Comparison of ENCODE assay signal across 26 cellular contexts in the genomic region with DNA sequence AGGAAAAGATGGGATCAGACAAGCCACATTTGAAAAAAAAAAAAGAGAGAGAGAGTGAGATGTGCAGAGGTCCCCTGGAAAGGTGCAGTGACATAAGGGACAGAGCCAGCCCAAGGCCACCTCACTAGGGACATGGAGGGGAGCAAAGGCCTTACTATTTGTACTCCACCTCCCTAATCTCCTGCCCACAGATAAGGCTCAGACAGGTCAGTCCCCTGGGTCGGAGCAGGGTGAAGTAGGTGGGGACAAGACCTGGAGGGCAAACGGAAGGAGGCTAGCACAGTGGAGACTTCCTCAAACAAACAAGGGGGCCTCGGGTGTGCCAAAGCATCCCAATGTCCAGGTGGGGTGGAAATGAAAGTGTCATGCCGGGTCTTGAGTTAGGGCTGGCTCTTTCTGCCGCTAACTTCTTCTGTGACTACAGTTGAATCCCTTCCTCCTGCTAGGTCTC. TPM values are rescaled to one million over a fixed set of nuclear protein-coding genes. Genes with fewer than 3 reads are reported as not detected.
A peak's percentile ranks its signal among the peaks of the same experiment; 100 is the strongest.
DNase-seq lines count a peak whose midpoint lies in the region; ATAC-seq, FAIRE-seq and TF ChIP-seq lines count a peak whose summit lies in the region.
"Had no signal": no experiment of that assay in that cellular context is flagged by ENCODE, and none has a peak within 500 bp of the region (broad histone marks: within the 10 kb centered on the region; RNA-seq: fewer than 3 reads in every experiment).

No MANE protein-coding gene starts in this region.

- no peak overlapping the region for H3K27ac ChIP-seq in CD4-positive, CD25-positive, alpha-beta regulatory T cell (ENCODE audit: insufficient read depth, low read length, poor library complexity, severe bottlenecking)
- H3K27ac ChIP-seq in CD8-positive, alpha-beta memory T cell (ENCODE audit: low read depth, low read length): no peak overlapping the region
- H3K27ac ChIP-seq in K562 (ENCODE audit: extremely low read depth, low read depth, low read length): peak overlapping the region; percentile 73
- H3K27ac ChIP-seq: epithelial cell of prostate, RWPE1, tibial nerve had no signal

- peak overlapping the region in 1 of 4 donors; percentile 1 for H3K4me3 Mint-ChIP-seq in CD4-positive, CD25-positive, alpha-beta regulatory T cell
- H3K4me3 Mint-ChIP-seq in CD8-positive, alpha-beta memory T cell: peak overlapping the region; percentile 29 to 100 (median 74)
- H3K4me3 Mint-ChIP-seq in naive thymus-derived CD8-positive, alpha-beta T cell: peak overlapping the region in 4 of 10 donors; percentile 22 to 43 (median 29)
- H3K4me3 Mint-ChIP-seq: activated naive CD8-positive, alpha-beta T cell treated with anti-CD3 and anti-CD28 coated beads, Interleukin-2, amount 10 ng/mL, durations not matched to agents 7 days and 5 days had no signal

- POLR2A ChIA-PET in CD8-positive, alpha-beta memory T cell (lab: Charles Lee): no interaction called here
- POLR2A ChIA-PET in K562 (lab: Yijun Ruan, JAX): no interaction called here
- POLR2A ChIA-PET in naive thymus-derived CD8-positive, alpha-beta T cell (lab: Charles Lee): no interaction called here

- H3K27me3 ChIP-seq in CD4-positive, CD25-positive, alpha-beta regulatory T cell (ENCODE audit: control insufficient read depth, insufficient read depth, low read length): no peaks in the 10 kb centered on the region
- no peaks in the 10 kb centered on the region for H3K27me3 ChIP-seq in CD8-positive, alpha-beta memory T cell (ENCODE audit: insufficient read depth, low read length, poor library complexity, severe bottlenecking)
- no peaks in the 10 kb centered on the region for H3K27me3 ChIP-seq in K562 (ENCODE audit: control insufficient read depth in 2 of 2, insufficient read depth in 2 of 2, low read length in 2 of 2)
- H3K27me3 ChIP-seq: BE2C, tibial nerve had no signal

- no peak for ATAC-seq in CD4-positive, CD25-positive, alpha-beta regulatory T cell (ENCODE audit: low read depth in 2 of 2)
- ATAC-seq in K562 (peak; percentile 61), GM21786 (IDR thresholded peaks at IDR 0.05; ENCODE audit: unreplicated experiment) (no peak), GM18505 (IDR thresholded peaks at IDR 0.05; ENCODE audit: unreplicated experiment) (no peak), HG03378 (IDR thresholded peaks at IDR 0.05; ENCODE audit: unreplicated experiment) (no peak)
- no peak for ATAC-seq in naive thymus-derived CD8-positive, alpha-beta T cell

- DNase-seq in CD4-positive, CD25-positive, alpha-beta regulatory T cell: no peak
- no peak for DNase-seq in CD8-positive, alpha-beta memory T cell
- peak; percentile 57 to 75 (median 64) for DNase-seq in K562 (ENCODE audit: extremely low read depth in 1 of 4, low spot score in 3 of 4)
- no peak for DNase-seq in naive thymus-derived CD8-positive, alpha-beta T cell
- DNase-seq: activated CD4-positive, alpha-beta T cell treated with anti-CD3 and anti-CD28 coated beads, Interleukin-2, amount 50 U/mL, for 1 hour; activated CD4-positive, CD25-positive, alpha-beta regulatory T cell; activated gamma-delta T cell; activated naive CD8-positive, alpha-beta T cell treated with anti-CD3 and anti-CD28 coated beads, Interleukin-2, amount 10 ng/mL, durations not matched to agents 7 days and 5 days; BE2C; DMS53; effector CD4-positive, alpha-beta T cell; HCEC 1CT; NCI-H1048; NCI-H1694 treated with DMSO at 0.1 percent for 48 hours; OCI-M1; T-helper 1 cell had no signal

- no peaks in the 10 kb centered on the region for H3K9me1 ChIP-seq in K562 (ENCODE audit: control insufficient read depth, insufficient read depth, low read length)

- no peaks in the 10 kb centered on the region for H4K20me1 ChIP-seq in K562 (replicated peaks; ENCODE audit: control insufficient read depth, insufficient read depth, low read length)

- intact Hi-C loops in K562 (cut with micrococcal nuclease): loop anchor here (2.0 kb wide), 1 partner anchor 37 kb away; no protein-coding TSS in a partner anchor

- no peaks in the 10 kb centered on the region; the same call in 2 of the 3 replicates for H3K79me2 ChIP-seq in K562 (ENCODE audit: control insufficient read depth, insufficient read depth, low read length)

- H3K4me1 Mint-ChIP-seq in CD4-positive, CD25-positive, alpha-beta regulatory T cell: peaks cover 5 to 47% (median 22%) of the 10 kb centered on the region in 4 donors
- peaks cover 70 to 91% (median 76%) of the 10 kb centered on the region in 3 donors for H3K4me1 Mint-ChIP-seq in CD8-positive, alpha-beta memory T cell
- peaks cover 32 to 80% (median 71%) of the 10 kb centered on the region in 4 donors for H3K4me1 Mint-ChIP-seq in naive thymus-derived CD8-positive, alpha-beta T cell

- peak overlapping the region in 2 of 3 donors; percentile 62 to 82 for H3K27ac Mint-ChIP-seq in CD4-positive, CD25-positive, alpha-beta regulatory T cell
- H3K27ac Mint-ChIP-seq in CD8-positive, alpha-beta memory T cell: peak overlapping the region in 7 of 8 donors; percentile 58 to 97 (median 80)
- H3K27ac Mint-ChIP-seq in naive thymus-derived CD8-positive, alpha-beta T cell: peak overlapping the region in 9 of 10 donors; percentile 15 to 79 (median 77)

- in situ Hi-C loops in K562 (cut with MboI): no loop called here

- peak overlapping the region; percentile 88 for H2AFZ ChIP-seq in K562 (ENCODE audit: low read depth, low read length)

- BruUV-seq in K562 (replicated peaks; lab: Mats Ljungman, UMichigan): no TSS peak

- TF ChIP-seq POLR2A in K562 (conservative IDR thresholded peaks at IDR 0.05) (no peak), GM18505 (IDR thresholded peaks at IDR 0.05; ENCODE audit: borderline replicate concordance, extremely low read depth, insufficient read depth, insufficient read length) (no peak)

- whole genome bisulfite sequencing in K562 (ENCODE audit: insufficient coverage, low coverage, missing lambda C conversion rate): 9% methylated on average over 5 of the region's 5 CpGs

- no peak for TF ChIP-seq RAD21 in K562 (CRISPR knock-in tag; conservative IDR thresholded peaks at IDR 0.05 in 1 of 2, IDR thresholded peaks at IDR 0.05 in 1 of 2)

- CTCF ChIA-PET in CD8-positive, alpha-beta memory T cell (lab: Charles Lee): interaction anchor here (1.5 kb wide), 1 partner anchor 82 kb away, joined by 4 read pairs; no protein-coding TSS in a partner anchor
- CTCF ChIA-PET in K562 (lab: Yijun Ruan, JAX; ENCODE audit: low intra/inter-chr PET ratio): no interaction called here

- H3K9me3 ChIP-seq in CD4-positive, CD25-positive, alpha-beta regulatory T cell (ENCODE audit: control insufficient read depth in 2 of 2, low read length in 2 of 2): no peaks in the 10 kb centered on the region
- H3K9me3 ChIP-seq in CD8-positive, alpha-beta memory T cell (ENCODE audit: low read length): no peaks in the 10 kb centered on the region
- H3K9me3 ChIP-seq in K562 (replicated peaks; ENCODE audit: control insufficient read depth, insufficient read depth, low read depth, low read length): no peaks in the 10 kb centered on the region
- H3K9me3 ChIP-seq: BE2C, tibial nerve had no signal

- H3K4me1 ChIP-seq in CD4-positive, CD25-positive, alpha-beta regulatory T cell (ENCODE audit: control insufficient read depth, insufficient read depth, low read length, poor library complexity, severe bottlenecking): peaks cover 12% of the 10 kb centered on the region
- H3K4me1 ChIP-seq in CD8-positive, alpha-beta memory T cell (ENCODE audit: insufficient read depth, low read length): peaks cover 56% of the 10 kb centered on the region
- peaks cover 53 to 67% of the 10 kb centered on the region in 2 experiments for H3K4me1 ChIP-seq in K562 (replicated peaks in 1 of 2; ENCODE audit: control insufficient read depth in 2 of 2, insufficient read depth in 2 of 2, low read length in 2 of 2)

- FAIRE-seq in K562 (lab: Jason Lieb, UNC): peak; percentile 37
- FAIRE-seq: colon had no signal

- no peaks in the 10 kb centered on the region for H3K9me3 Mint-ChIP-seq in CD4-positive, CD25-positive, alpha-beta regulatory T cell
- H3K9me3 Mint-ChIP-seq in CD8-positive, alpha-beta memory T cell: no peaks in the 10 kb centered on the region
- H3K9me3 Mint-ChIP-seq in naive thymus-derived CD8-positive, alpha-beta T cell: no peaks in the 10 kb centered on the region
- H3K9me3 Mint-ChIP-seq: activated naive CD8-positive, alpha-beta T cell treated with anti-CD3 and anti-CD28 coated beads, Interleukin-2, amount 10 ng/mL, durations not matched to agents 7 days and 5 days had no signal

- no peak for TF ChIP-seq EP300 in K562 (IDR thresholded peaks at IDR 0.05; ENCODE audit: low read length)

- peaks cover 4% of the 10 kb centered on the region for H3K27me3 Mint-ChIP-seq in CD4-positive, CD25-positive, alpha-beta regulatory T cell
- peaks cover 0 to 1% of the 10 kb centered on the region in 2 donors for H3K27me3 Mint-ChIP-seq in CD8-positive, alpha-beta memory T cell
- no peaks in the 10 kb centered on the region for H3K27me3 Mint-ChIP-seq in naive thymus-derived CD8-positive, alpha-beta T cell
- H3K27me3 Mint-ChIP-seq: activated naive CD8-positive, alpha-beta T cell treated with anti-CD3 and anti-CD28 coated beads, Interleukin-2, amount 10 ng/mL, durations not matched to agents 7 days and 5 days had no signal

- peaks cover 41% of the 10 kb centered on the region for H3K36me3 ChIP-seq in CD4-positive, CD25-positive, alpha-beta regulatory T cell (ENCODE audit: control insufficient read depth, insufficient read depth, low read length)
- peaks cover 28% of the 10 kb centered on the region for H3K36me3 ChIP-seq in CD8-positive, alpha-beta memory T cell (ENCODE audit: insufficient read depth, low read length)
- no peaks in the 10 kb centered on the region for H3K36me3 ChIP-seq in K562 (ENCODE audit: control insufficient read depth, insufficient read depth, low read length)
- H3K36me3 ChIP-seq: BE2C, tibial nerve had no signal

- no peak for TF ChIP-seq CTCF in K562 (IDR thresholded peaks at IDR 0.05 in 2 of 3, conservative IDR thresholded peaks at IDR 0.05 in 1 of 3; ENCODE audit: insufficient read depth in 2 of 3, low read depth in 1 of 3, low read length in 3 of 3)

- H3K4me3 ChIP-seq in CD4-positive, CD25-positive, alpha-beta regulatory T cell (ENCODE audit: low read depth, low read length): no peak overlapping the region
- H3K4me3 ChIP-seq in CD8-positive, alpha-beta memory T cell (ENCODE audit: low read length): no peak overlapping the region
- H3K4me3 ChIP-seq in K562: no peak overlapping the region
- H3K4me3 ChIP-seq: tibial nerve had no signal

- peak overlapping the region; percentile 63 for H3K4me2 ChIP-seq in K562 (ENCODE audit: insufficient read depth, low read length)

- peaks cover 33% of the 10 kb centered on the region for H3K36me3 Mint-ChIP-seq in CD4-positive, CD25-positive, alpha-beta regulatory T cell
- peaks cover 19 to 54% (median 37%) of the 10 kb centered on the region in 3 donors for H3K36me3 Mint-ChIP-seq in CD8-positive, alpha-beta memory T cell
- H3K36me3 Mint-ChIP-seq in naive thymus-derived CD8-positive, alpha-beta T cell: peaks cover 5 to 49% (median 28%) of the 10 kb centered on the region in 3 donors

- H3K9ac ChIP-seq in K562 (ENCODE audit: insufficient read depth in 1 of 2, low read depth in 2 of 2, low read length in 2 of 2): peak overlapping the region; percentile 42 to 73; a peak in 3 of 4 replicates

RNA-seq across cellular contexts. Expression of a gene that starts 7.0 kb away (rescaled TPM):
- total RNA-seq in CD4-positive, CD25-positive, alpha-beta regulatory T cell: 32.4 TPM
- polyA plus RNA-seq in CD4-positive, CD25-positive, alpha-beta regulatory T cell: 100 to 1,000 TPM; 130 to 187 (median 154) TPM
- total RNA-seq in CD8-positive, alpha-beta memory T cell: 10 to 100 TPM; 94.8 to 95.7 TPM
- polyA plus RNA-seq in CD8-positive, alpha-beta memory T cell: 762 TPM
- total RNA-seq in K562 (2011; cell fraction: chromatin; rRNA removed; ENCODE audit: low replicate concordance): 4.3 and 18.7 TPM in 2 replicates
- 12.1 and 22.3 TPM in 2 replicates for total RNA-seq in K562 (2011; cell fraction: nucleolus; rRNA removed)
- total RNA-seq in K562 (2011; cell fraction: nucleoplasm; rRNA removed): 11.3 and 24.4 TPM in 2 replicates
- 4.9 and 5.3 TPM in 2 replicates for total RNA-seq in K562 (2014; rRNA removed)
- 4.3 and 5.4 TPM in 2 replicates for total RNA-seq in K562 (2014; rRNA removed; fragmentation: Illumina TruSeq; extraction: Trizol)
- total RNA-seq in K562 (2015; rRNA removed; fragmentation: Illumina TruSeq; extraction: Trizol): 6.4 and 7.9 TPM in 2 replicates
- 8.6 and 9.0 TPM in 2 replicates for total RNA-seq in K562 (2021)
- 0.84 and 4.3 TPM in 2 replicates for polyA plus RNA-seq in K562 (2011; rRNA removed)
- polyA plus RNA-seq in K562 (2011; cell fraction: cytosol; rRNA removed): 0.52 and 10.6 TPM in 2 replicates
- 1.3 and 11.4 TPM in 2 replicates for polyA plus RNA-seq in K562 (2011; cell fraction: nucleus; rRNA removed)
- 21.1 and 32.3 TPM in 2 replicates for polyA plus RNA-seq in K562 (2012)
- polyA plus RNA-seq in K562 (2014; fragmentation: Illumina TruSeq; extraction: Trizol): 6.4 and 10.7 TPM in 2 replicates
- 1 to 10 TPM; 6.3 to 7.4 TPM for polyA plus RNA-seq in K562 (2014; fragmentation: Nextera tagmentation; extraction: Ambion mirVana)
- 3.2 and 3.8 TPM in 2 replicates for polyA plus RNA-seq in K562 (2014; rRNA removed)
- 0.45 and 13.7 TPM in 2 replicates for polyA minus RNA-seq in K562 (2011; rRNA and poly(A)+ RNA removed)
- 12.9 TPM in 1 of 2 replicates, not detected in the other for polyA minus RNA-seq in K562 (2011; cell fraction: cytosol; rRNA and poly(A)+ RNA removed)
- polyA minus RNA-seq in K562 (2011; cell fraction: nucleus; rRNA and poly(A)+ RNA removed): 0.44 and 3.0 TPM in 2 replicates
- 10 to 100 TPM; 14.7 to 16.8 TPM for total RNA-seq in naive thymus-derived CD8-positive, alpha-beta T cell
- polyA plus RNA-seq in naive thymus-derived CD8-positive, alpha-beta T cell: 100 to 1,000 TPM in 1 of 3 donors, 10 to 100 TPM in 2; 58.3 to 435 (median 84.3) TPM
- total RNA-seq: G401, NCI-H460, SK-MEL-5 had no signal

Comparison
In these comparisons a context has a peak if more than half of its experiments do, and no peak if none do; other contexts are left out.
1. DNase-seq: peak in K562 (4 of 4); none in CD4-positive, CD25-positive, alpha-beta regulatory T cell (0 of 3), CD8-positive, alpha-beta memory T cell (0 of 5) and naive thymus-derived CD8-positive, alpha-beta T cell (0 of 10).
2. Peak in every context shown above with its lines, with median percentiles within 50 percentile points of each other: H3K27ac Mint-ChIP-seq.